Comparison of ENCODE assay signal across 21 cellular contexts in the genomic region with DNA sequence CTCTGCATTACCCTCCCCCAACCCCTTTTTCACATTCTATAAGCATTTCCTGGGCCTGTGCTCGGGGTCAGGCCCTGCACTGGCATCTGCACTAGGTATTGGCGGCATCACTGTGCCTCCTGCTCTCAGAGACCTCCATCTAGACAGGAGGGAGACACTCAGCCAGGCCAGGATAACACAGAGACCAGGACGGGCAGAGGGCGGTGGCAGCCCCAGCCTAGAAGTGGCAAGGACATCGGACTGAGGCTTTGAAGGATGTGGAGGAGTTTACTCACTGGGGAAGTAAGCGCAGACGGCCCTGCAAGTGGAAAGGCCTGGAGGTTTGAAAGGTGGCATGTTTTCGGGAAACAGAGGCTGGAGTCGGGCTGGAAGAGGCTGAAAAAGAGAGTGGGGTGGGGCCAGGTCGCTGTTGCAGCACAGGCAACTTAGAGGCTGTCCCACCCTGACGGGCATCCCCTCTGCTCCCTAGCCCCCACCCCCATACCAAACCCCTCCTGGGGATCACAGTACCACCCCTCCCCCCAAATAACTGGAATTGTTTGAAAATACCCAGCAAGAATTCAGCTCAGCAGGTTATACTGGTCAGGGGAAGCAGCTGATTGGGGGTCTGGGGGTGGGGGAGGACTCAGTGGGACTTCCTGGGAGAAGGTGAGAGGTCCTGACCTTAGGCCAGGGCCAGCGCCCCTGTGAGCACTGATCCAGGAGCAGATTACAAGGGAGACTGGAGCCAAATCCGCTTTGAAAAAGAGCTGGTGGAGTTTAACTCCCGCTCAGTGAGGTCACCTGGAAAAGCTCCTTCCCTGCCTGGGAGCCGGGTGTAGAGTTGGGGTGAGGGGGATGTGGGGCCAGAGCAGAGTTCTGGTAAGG.
A peak's percentile ranks its signal among the peaks of the same experiment; 100 is the strongest.
DNase-seq lines count a peak whose midpoint lies in the region; ATAC-seq and TF ChIP-seq lines count a peak whose summit lies in the region.
"Had no signal": no experiment of that assay in that cellular context is flagged by ENCODE, and none has a peak within 500 bp of the region (broad histone marks: within the 10 kb centered on the region; RNA-seq: fewer than 3 reads in every experiment).

No MANE protein-coding gene starts in this region.

- POLR2A ChIA-PET in WTC11 (lab: Charles Lee): interaction anchor here (0.6 kb wide), 1 partner anchor 118 kb away, joined by 3 read pairs; no protein-coding TSS in a partner anchor

- H4K20me1 ChIP-seq in H9 (ENCODE audit: control insufficient read depth, insufficient read depth, insufficient read length): no peaks in the 10 kb centered on the region

- no peaks in the 10 kb centered on the region for H3K79me2 ChIP-seq in H9 (ENCODE audit: insufficient read depth, low read length)

- H2AFZ ChIP-seq in H9 (ENCODE audit: low read length): no peak overlapping the region
- H2AFZ ChIP-seq: GM23248 had no signal

- H4K5ac ChIP-seq in H9 (ENCODE audit: insufficient read length, low read depth, low read length): no peak overlapping the region

- no peak overlapping the region for H2BK15ac ChIP-seq in H9 (ENCODE audit: low read depth, low read length)

- no peaks in the 10 kb centered on the region for H3K27me3 ChIP-seq in H9 (ENCODE audit: insufficient read depth, low read length)
- H3K27me3 ChIP-seq: MG63, Peyer's patch had no signal

- H3K23ac ChIP-seq in H9 (ENCODE audit: insufficient read length, low read depth, low read length): no peak overlapping the region

- no peak overlapping the region for H3K9ac ChIP-seq in H9 (ENCODE audit: extremely low read depth, insufficient read length, low read length)
- H3K9ac ChIP-seq: GM23248 had no signal

- no peaks in the 10 kb centered on the region for H3K36me3 Mint-ChIP-seq in H9 (ENCODE audit: insufficient read depth in 1 of 3, low read depth in 3 of 3)
- no peaks in the 10 kb centered on the region for H3K36me3 Mint-ChIP-seq in WTC11
- no peaks in the 10 kb centered on the region for H3K36me3 Mint-ChIP-seq in type B pancreatic cell
- no peaks in the 10 kb centered on the region for H3K36me3 Mint-ChIP-seq in activated naive CD4-positive, alpha-beta T cell treated with anti-CD3 and anti-CD28 coated beads, Interleukin-2, amount 50 U/mL, for 72 hours

- H3K23me2 ChIP-seq in H9 (ENCODE audit: insufficient read length, low read depth, low read length, poor library complexity, severe bottlenecking): no peaks in the 10 kb centered on the region

- no peaks in the 10 kb centered on the region; the same call in none of the 2 replicates for H3K27me3 Mint-ChIP-seq in H9 (ENCODE audit: low read depth)
- no peaks in the 10 kb centered on the region; the same call in 1 of the 2 replicates for H3K27me3 Mint-ChIP-seq in WTC11 (ENCODE audit: low read depth)
- H3K27me3 Mint-ChIP-seq in type B pancreatic cell: no peaks in the 10 kb centered on the region

- no peak overlapping the region for H2BK20ac ChIP-seq in H9 (ENCODE audit: low read depth, low read length, poor library complexity, severe bottlenecking)

- no peak overlapping the region for H2BK12ac ChIP-seq in H9 (ENCODE audit: insufficient read length, low read depth, low read length)

- peak overlapping the region; percentile 71 for H3K18ac ChIP-seq in H9 (ENCODE audit: insufficient read length, low read depth, low read length)

- peaks cover 5% of the 10 kb centered on the region; the same call in 1 of the 2 replicates for H3K4me1 ChIP-seq in H9 (ENCODE audit: insufficient read depth, low read length)

- peak overlapping the region; percentile 77 for H3K14ac ChIP-seq in H9 (ENCODE audit: insufficient read depth, low read length)

- no peak for TF ChIP-seq CTCF in H9 (conservative IDR thresholded peaks at IDR 0.05)
- TF ChIP-seq CTCF in WTC11 (IDR thresholded peaks at IDR 0.05): no peak
- TF ChIP-seq CTCF in type B pancreatic cell (conservative IDR thresholded peaks at IDR 0.05): no peak

- no peak overlapping the region for H2AK5ac ChIP-seq in H9 (ENCODE audit: insufficient read length, low read length)

- no peaks in the 10 kb centered on the region for H3K9me3 ChIP-seq in H9 (ENCODE audit: control insufficient read depth, low read depth, low read length)
- H3K9me3 ChIP-seq: MG63, Peyer's patch had no signal

- H3K56ac ChIP-seq in H9 (ENCODE audit: insufficient read length, low read depth, low read length): no peak overlapping the region

- WGBS in H9 (ENCODE audit: extremely low coverage, insufficient read length, low lambda C conversion rate): no CpG with 5 or more reads among the region's 15 CpGs

- H4K8ac ChIP-seq in H9 (replicated peaks; ENCODE audit: insufficient read length, low read depth, low read length): no peak overlapping the region

- H3K9me3 Mint-ChIP-seq in H9 (no peaks in the 10 kb centered on the region; a peak in 1 of 5 replicates), WTC11 (no peaks in the 10 kb centered on the region), type B pancreatic cell (no peaks in the 10 kb centered on the region)
- no peaks in the 10 kb centered on the region for H3K9me3 Mint-ChIP-seq in activated naive CD4-positive, alpha-beta T cell treated with anti-CD3 and anti-CD28 coated beads, Interleukin-2, amount 50 U/mL, for 72 hours
- H3K9me3 Mint-ChIP-seq: HFFc6 had no signal

- H2BK120ac ChIP-seq in H9 (ENCODE audit: low read depth, low read length, poor library complexity, severe bottlenecking): no peak overlapping the region

- CTCF ChIA-PET in WTC11 (lab: Charles Lee): interaction anchor here (0.6 to 1.4 kb wide), 5 partner anchors 10 to 163 kb away, joined by 3 to 7 read pairs (median 3); no protein-coding TSS in a partner anchor

- H3T11ph ChIP-seq in H9 (ENCODE audit: low read length): no peak overlapping the region

- H3K4me3 Mint-ChIP-seq in H9 (no peak overlapping the region; a peak in 1 of 5 replicates), WTC11 (no peak overlapping the region), type B pancreatic cell (no peak overlapping the region)
- H3K4me3 Mint-ChIP-seq: HFFc6 had no signal

- H3K79me1 ChIP-seq in H9 (ENCODE audit: insufficient read depth, low read depth, low read length, poor library complexity, severe bottlenecking): no peaks in the 10 kb centered on the region

- peaks cover 35 to 69% of the 10 kb centered on the region in 2 experiments for H3K4me1 Mint-ChIP-seq in H9
- H3K4me1 Mint-ChIP-seq in WTC11: peaks cover 53% of the 10 kb centered on the region
- H3K4me1 Mint-ChIP-seq in type B pancreatic cell (ENCODE audit: unreplicated experiment): peaks cover 34% of the 10 kb centered on the region

- H3K4ac ChIP-seq in H9 (ENCODE audit: low read depth, low read length): no peak overlapping the region

- no peak overlapping the region for H3K4me2 ChIP-seq in H9 (ENCODE audit: insufficient read depth, insufficient read length, low read length)

- no peak overlapping the region for H2BK5ac ChIP-seq in H9 (ENCODE audit: insufficient read length, low read length)

- no peak overlapping the region for H3K27ac ChIP-seq in H9 (ENCODE audit: insufficient read length, low read depth, low read length)
- H3K27ac ChIP-seq: GM23248, Peyer's patch had no signal

- peak; percentile 41 for ATAC-seq in WTC11
- no peak for ATAC-seq in activated naive CD4-positive, alpha-beta T cell treated with anti-CD3 and anti-CD28 coated beads, Interleukin-2, amount 50 U/mL, for 72 hours

- peak overlapping the region; percentile 64 to 92 (median 73); a peak in 4 of 7 replicates for H3K27ac Mint-ChIP-seq in H9
- peak overlapping the region; percentile 82 for H3K27ac Mint-ChIP-seq in WTC11
- H3K27ac Mint-ChIP-seq in type B pancreatic cell: peak overlapping the region; percentile 42
- H3K27ac Mint-ChIP-seq in activated naive CD4-positive, alpha-beta T cell treated with anti-CD3 and anti-CD28 coated beads, Interleukin-2, amount 50 U/mL, for 72 hours: no peak overlapping the region
- H3K27ac Mint-ChIP-seq: HFFc6 had no signal

- DNase-seq in H9 (no peak), WTC11 (ENCODE audit: low spot score) (no peak), left kidney (ENCODE audit: low read depth, low spot score) (peak; percentile 65), type B pancreatic cell (ENCODE audit: extremely low spot score, unreplicated experiment) (no peak), occipital lobe (lab: John Stamatoyannopoulos, UW) (no peak), amygdala (lab: John Stamatoyannopoulos, UW) (no peak)
- DNase-seq in activated naive CD4-positive, alpha-beta T cell treated with anti-CD3 and anti-CD28 coated beads, Interleukin-2, amount 50 U/mL, for 72 hours (ENCODE audit: low spot score in 2 of 2): no peak
- DNase-seq: ACHN, AML-193, COR-L47, EL, GM23248, HFFc6, MG63, NCI-H1092, NCI-H146, NCI-H2081, NCI-H510A, NCI-H774, Peyer's patch, SHP77 had no signal

- no peak overlapping the region for H4K91ac ChIP-seq in H9 (ENCODE audit: insufficient read length, low read depth, low read length)

TF ChIP-seq in WTC11, 78 proteins besides CTCF, POLR2A, EP300 and RAD21:
- TF ChIP-seq FOXK1 (CRISPR knock-in tag; IDR thresholded peaks at IDR 0.05): no peak
- no peak for TF ChIP-seq TCF7 (CRISPR knock-in tag; IDR thresholded peaks at IDR 0.05; ENCODE audit: low read depth)
- TF ChIP-seq TEAD4 (CRISPR knock-in tag; IDR thresholded peaks at IDR 0.05): no peak

Comparison
In these comparisons a context has a peak if more than half of its experiments do, and no peak if none do; other contexts are left out.
1. H3K27ac Mint-ChIP-seq: peak in H9 (3 of 3), WTC11 (single experiment) and type B pancreatic cell (single experiment); none in activated naive CD4-positive, alpha-beta T cell treated with anti-CD3 and anti-CD28 coated beads, Interleukin-2, amount 50 U/mL, for 72 hours (0 of 2).